In the genomic region with DNA sequence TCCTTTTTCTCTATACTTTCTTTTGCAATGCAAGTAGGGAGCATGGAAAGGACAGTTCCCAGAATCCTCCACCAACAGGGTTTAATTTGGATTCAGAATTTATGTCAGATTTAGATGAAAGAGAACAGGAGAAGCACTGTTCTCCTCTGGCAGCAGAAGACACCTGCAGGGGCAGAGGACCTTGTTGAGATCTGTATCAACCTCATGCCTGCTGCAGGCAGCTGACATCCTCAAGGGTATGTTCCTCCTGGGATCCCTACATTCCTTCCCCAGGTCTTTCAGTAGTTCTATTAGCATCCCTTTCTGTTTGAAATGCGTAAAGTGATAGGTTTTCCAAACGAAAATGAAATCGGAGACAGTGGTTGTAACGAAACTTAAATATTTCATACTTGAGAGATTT, we compare ENCODE assay signal across 1 cellular context.
TF ChIP-seq lines count a peak whose summit lies in the region.

No MANE protein-coding gene starts in this region.

TF ChIP-seq in GM12878, 131 proteins besides CTCF, POLR2A, EP300 and RAD21:
- TF ChIP-seq MTA3 (IDR thresholded peaks at IDR 0.05; ENCODE audit: borderline replicate concordance, low read length) = no peak
- no peak for TF ChIP-seq PAX8 (IDR thresholded peaks at IDR 0.05)
- TF ChIP-seq IKZF1 (conservative IDR thresholded peaks at IDR 0.05) = 0 out of 2 replicates have a peak, but pooled peaks have one; percentile 22
- TF ChIP-seq ATF7 (IDR thresholded peaks at IDR 0.05; ENCODE audit: low read depth) = no peak
- TF ChIP-seq, protein P1, sequence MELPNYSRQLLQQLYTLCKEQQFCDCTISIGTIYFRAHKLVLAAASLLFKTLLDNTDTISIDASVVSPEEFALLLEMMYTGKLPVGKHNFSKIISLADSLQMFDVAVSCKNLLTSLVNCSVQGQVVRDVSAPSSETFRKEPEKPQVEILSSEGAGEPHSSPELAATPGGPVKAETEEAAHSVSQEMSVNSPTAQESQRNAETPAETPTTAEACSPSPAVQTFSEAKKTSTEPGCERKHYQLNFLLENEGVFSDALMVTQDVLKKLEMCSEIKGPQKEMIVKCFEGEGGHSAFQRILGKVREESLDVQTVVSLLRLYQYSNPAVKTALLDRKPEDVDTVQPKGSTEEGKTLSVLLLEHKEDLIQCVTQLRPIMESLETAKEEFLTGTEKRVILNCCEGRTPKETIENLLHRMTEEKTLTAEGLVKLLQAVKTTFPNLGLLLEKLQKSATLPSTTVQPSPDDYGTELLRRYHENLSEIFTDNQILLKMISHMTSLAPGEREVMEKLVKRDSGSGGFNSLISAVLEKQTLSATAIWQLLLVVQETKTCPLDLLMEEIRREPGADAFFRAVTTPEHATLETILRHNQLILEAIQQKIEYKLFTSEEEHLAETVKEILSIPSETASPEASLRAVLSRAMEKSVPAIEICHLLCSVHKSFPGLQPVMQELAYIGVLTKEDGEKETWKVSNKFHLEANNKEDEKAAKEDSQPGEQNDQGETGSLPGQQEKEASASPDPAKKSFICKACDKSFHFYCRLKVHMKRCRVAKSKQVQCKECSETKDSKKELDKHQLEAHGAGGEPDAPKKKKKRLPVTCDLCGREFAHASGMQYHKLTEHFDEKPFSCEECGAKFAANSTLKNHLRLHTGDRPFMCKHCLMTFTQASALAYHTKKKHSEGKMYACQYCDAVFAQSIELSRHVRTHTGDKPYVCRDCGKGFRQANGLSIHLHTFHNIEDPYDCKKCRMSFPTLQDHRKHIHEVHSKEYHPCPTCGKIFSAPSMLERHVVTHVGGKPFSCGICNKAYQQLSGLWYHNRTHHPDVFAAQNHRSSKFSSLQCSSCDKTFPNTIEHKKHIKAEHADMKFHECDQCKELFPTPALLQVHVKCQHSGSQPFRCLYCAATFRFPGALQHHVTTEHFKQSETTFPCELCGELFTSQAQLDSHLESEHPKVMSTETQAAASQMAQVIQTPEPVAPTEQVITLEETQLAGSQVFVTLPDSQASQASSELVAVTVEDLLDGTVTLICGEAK (IDR thresholded peaks at IDR 0.05; ENCODE audit: borderline replicate concordance) = no peak
- TF ChIP-seq, protein P2, sequence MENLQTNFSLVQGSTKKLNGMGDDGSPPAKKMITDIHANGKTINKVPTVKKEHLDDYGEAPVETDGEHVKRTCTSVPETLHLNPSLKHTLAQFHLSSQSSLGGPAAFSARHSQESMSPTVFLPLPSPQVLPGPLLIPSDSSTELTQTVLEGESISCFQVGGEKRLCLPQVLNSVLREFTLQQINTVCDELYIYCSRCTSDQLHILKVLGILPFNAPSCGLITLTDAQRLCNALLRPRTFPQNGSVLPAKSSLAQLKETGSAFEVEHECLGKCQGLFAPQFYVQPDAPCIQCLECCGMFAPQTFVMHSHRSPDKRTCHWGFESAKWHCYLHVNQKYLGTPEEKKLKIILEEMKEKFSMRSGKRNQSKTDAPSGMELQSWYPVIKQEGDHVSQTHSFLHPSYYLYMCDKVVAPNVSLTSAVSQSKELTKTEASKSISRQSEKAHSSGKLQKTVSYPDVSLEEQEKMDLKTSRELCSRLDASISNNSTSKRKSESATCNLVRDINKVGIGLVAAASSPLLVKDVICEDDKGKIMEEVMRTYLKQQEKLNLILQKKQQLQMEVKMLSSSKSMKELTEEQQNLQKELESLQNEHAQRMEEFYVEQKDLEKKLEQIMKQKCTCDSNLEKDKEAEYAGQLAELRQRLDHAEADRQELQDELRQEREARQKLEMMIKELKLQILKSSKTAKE (IDR thresholded peaks at IDR 0.05; ENCODE audit: low read depth, poor library complexity, severe bottlenecking) = no peak
- TF ChIP-seq, protein P3, sequence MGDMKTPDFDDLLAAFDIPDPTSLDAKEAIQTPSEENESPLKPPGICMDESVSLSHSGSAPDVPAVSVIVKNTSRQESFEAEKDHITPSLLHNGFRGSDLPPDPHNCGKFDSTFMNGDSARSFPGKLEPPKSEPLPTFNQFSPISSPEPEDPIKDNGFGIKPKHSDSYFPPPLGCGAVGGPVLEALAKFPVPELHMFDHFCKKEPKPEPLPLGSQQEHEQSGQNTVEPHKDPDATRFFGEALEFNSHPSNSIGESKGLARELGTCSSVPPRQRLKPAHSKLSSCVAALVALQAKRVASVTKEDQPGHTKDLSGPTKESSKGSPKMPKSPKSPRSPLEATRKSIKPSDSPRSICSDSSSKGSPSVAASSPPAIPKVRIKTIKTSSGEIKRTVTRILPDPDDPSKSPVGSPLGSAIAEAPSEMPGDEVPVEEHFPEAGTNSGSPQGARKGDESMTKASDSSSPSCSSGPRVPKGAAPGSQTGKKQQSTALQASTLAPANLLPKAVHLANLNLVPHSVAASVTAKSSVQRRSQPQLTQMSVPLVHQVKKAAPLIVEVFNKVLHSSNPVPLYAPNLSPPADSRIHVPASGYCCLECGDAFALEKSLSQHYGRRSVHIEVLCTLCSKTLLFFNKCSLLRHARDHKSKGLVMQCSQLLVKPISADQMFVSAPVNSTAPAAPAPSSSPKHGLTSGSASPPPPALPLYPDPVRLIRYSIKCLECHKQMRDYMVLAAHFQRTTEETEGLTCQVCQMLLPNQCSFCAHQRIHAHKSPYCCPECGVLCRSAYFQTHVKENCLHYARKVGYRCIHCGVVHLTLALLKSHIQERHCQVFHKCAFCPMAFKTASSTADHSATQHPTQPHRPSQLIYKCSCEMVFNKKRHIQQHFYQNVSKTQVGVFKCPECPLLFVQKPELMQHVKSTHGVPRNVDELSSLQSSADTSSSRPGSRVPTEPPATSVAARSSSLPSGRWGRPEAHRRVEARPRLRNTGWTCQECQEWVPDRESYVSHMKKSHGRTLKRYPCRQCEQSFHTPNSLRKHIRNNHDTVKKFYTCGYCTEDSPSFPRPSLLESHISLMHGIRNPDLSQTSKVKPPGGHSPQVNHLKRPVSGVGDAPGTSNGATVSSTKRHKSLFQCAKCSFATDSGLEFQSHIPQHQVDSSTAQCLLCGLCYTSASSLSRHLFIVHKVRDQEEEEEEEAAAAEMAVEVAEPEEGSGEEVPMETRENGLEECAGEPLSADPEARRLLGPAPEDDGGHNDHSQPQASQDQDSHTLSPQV (IDR thresholded peaks at IDR 0.05) = no peak
- TF ChIP-seq, protein P4, sequence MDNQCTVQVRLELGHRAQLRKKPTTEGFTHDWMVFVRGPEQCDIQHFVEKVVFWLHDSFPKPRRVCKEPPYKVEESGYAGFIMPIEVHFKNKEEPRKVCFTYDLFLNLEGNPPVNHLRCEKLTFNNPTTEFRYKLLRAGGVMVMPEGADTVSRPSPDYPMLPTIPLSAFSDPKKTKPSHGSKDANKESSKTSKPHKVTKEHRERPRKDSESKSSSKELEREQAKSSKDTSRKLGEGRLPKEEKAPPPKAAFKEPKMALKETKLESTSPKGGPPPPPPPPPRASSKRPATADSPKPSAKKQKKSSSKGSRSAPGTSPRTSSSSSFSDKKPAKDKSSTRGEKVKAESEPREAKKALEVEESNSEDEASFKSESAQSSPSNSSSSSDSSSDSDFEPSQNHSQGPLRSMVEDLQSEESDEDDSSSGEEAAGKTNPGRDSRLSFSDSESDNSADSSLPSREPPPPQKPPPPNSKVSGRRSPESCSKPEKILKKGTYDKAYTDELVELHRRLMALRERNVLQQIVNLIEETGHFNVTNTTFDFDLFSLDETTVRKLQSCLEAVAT (IDR thresholded peaks at IDR 0.05) = no peak
